ENCODE assay signal across 9 cellular contexts in the genomic region with DNA sequence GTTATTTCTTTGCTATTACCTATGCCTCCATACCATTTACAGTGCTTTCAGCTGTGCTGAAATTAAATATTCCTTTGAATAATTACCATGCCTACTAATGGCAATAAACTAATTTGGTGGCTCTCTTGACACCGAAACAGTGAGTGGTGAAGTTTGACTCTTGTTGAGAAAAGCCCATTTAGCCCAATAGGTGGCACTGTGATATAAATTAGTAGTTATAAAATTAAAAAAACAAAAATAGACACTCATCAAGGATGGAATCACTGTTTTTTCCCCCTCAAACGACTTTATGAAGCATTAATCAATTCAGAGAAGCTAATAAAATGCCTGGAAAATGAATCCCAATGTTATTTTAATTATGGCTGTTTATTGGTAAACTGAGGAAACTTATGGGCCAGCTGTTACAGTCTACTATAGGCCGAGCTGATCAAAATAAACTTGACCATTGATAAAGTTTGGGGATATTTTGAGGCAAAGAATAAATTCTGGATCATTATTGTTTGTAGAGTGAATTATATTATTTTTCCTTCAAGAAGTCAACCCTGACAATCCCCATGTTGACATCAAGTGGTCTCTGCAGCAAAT.
A peak's percentile ranks its signal among the peaks of the same experiment; 100 is the strongest.
DNase-seq lines count a peak whose midpoint lies in the region; ATAC-seq and TF ChIP-seq lines count a peak whose summit lies in the region.
"Had no signal": no experiment of that assay in that cellular context is flagged by ENCODE, and none has a peak within 500 bp of the region (broad histone marks: within the 10 kb centered on the region; RNA-seq: fewer than 3 reads in every experiment).

No MANE protein-coding gene starts in this region.

- CTCF ChIA-PET in AG04449 (lab: Yijun Ruan, JAX), result interaction anchor here (1.1 to 3.4 kb wide), 2 partner anchors 10 kb away, joined by 3 to 21 read pairs; no protein-coding TSS in a partner anchor
- CTCF ChIA-PET in activated CD4-positive, alpha-beta memory T cell treated with anti-CD3 and anti-CD28 coated beads for 36 hours (lab: Charles Lee), result interaction anchor here (0.6 to 0.7 kb wide), 2 partner anchors 1427 to 1913 kb away, joined by 3 read pairs; no protein-coding TSS in a partner anchor

- H3K4me3 ChIP-seq in AG04449 (ENCODE audit: low read depth, low read length), result no peak overlapping the region
- H3K4me3 ChIP-seq in HAP-1, result no peak overlapping the region

- in situ Hi-C loops in HAP-1 (cut with MboI; ENCODE audit: low sequenced_read_pairs), result no loop called here

- H3K36me3 Mint-ChIP-seq in activated CD4-positive, alpha-beta memory T cell treated with anti-CD3 and anti-CD28 coated beads for 36 hours, result no peaks in the 10 kb centered on the region
- H3K36me3 Mint-ChIP-seq in stimulated activated naive B cell treated with anti-CD40 and anti-IgM and Interleukin-4, amounts not matched to agents 10 μg/mL and 1 μg/mL and 100 μg/mL, for 72 hours, result no peaks in the 10 kb centered on the region
- H3K36me3 Mint-ChIP-seq: naive thymus-derived CD8-positive, alpha-beta T cell had no signal

- intact Hi-C loops in activated CD4-positive, alpha-beta memory T cell treated with anti-CD3 and anti-CD28 coated beads for 36 hours (cut with micrococcal nuclease), result no loop called here

- H3K4me3 Mint-ChIP-seq in activated CD4-positive, alpha-beta memory T cell treated with anti-CD3 and anti-CD28 coated beads for 36 hours, result no peak overlapping the region
- H3K4me3 Mint-ChIP-seq in stimulated activated naive B cell treated with anti-CD40 and anti-IgM and Interleukin-4, amounts not matched to agents 10 μg/mL and 1 μg/mL and 100 μg/mL, for 72 hours, result no peak overlapping the region
- H3K4me3 Mint-ChIP-seq: naive thymus-derived CD8-positive, alpha-beta T cell had no signal

- H3K27me3 ChIP-seq in HAP-1 (ENCODE audit: low read depth), result no peaks in the 10 kb centered on the region

- H3K4me1 ChIP-seq in HAP-1, result peaks cover 9% of the 10 kb centered on the region

- TF ChIP-seq CTCF in AG04449 (IDR thresholded peaks at IDR 0.05; ENCODE audit: insufficient read depth, low read length, missing control alignments), result peak; percentile 18

- POLR2A ChIA-PET in AG04449 (lab: Yijun Ruan, JAX), result no interaction called here
- POLR2A ChIA-PET in activated CD4-positive, alpha-beta memory T cell treated with anti-CD3 and anti-CD28 coated beads for 36 hours (lab: Charles Lee), result no interaction called here

- ATAC-seq in HG02798 (IDR thresholded peaks at IDR 0.05; ENCODE audit: poor library complexity, unreplicated experiment), result no peak
- ATAC-seq in stimulated activated naive B cell treated with anti-CD40 and anti-IgM and Interleukin-4, amounts not matched to agents 10 μg/mL and 1 μg/mL and 100 μg/mL, for 72 hours (replicated peaks), result no peak
- ATAC-seq: naive thymus-derived CD8-positive, alpha-beta T cell had no signal

- H3K27ac Mint-ChIP-seq in activated CD4-positive, alpha-beta memory T cell treated with anti-CD3 and anti-CD28 coated beads for 36 hours, result no peak overlapping the region
- no peak overlapping the region for H3K27ac Mint-ChIP-seq in stimulated activated naive B cell treated with anti-CD40 and anti-IgM and Interleukin-4, amounts not matched to agents 10 μg/mL and 1 μg/mL and 100 μg/mL, for 72 hours
- H3K27ac Mint-ChIP-seq: naive thymus-derived CD8-positive, alpha-beta T cell had no signal

- no peaks in the 10 kb centered on the region for H3K9me3 ChIP-seq in HAP-1

- no peaks in the 10 kb centered on the region for H3K9me3 Mint-ChIP-seq in activated CD4-positive, alpha-beta memory T cell treated with anti-CD3 and anti-CD28 coated beads for 36 hours
- H3K9me3 Mint-ChIP-seq in stimulated activated naive B cell treated with anti-CD40 and anti-IgM and Interleukin-4, amounts not matched to agents 10 μg/mL and 1 μg/mL and 100 μg/mL, for 72 hours, result no peaks in the 10 kb centered on the region
- H3K9me3 Mint-ChIP-seq: naive thymus-derived CD8-positive, alpha-beta T cell had no signal

- DNase-seq in AG04449 (ENCODE audit: low read depth, low spot score) (no peak), HAP-1 (ENCODE audit: low spot score in 2 of 2) (peak; percentile 21 to 24), SHP77 (lab: John Stamatoyannopoulos, UW) (peak; percentile 28 to 45), iPS-NIHi11 (ENCODE audit: low spot score) (peak; percentile 20)
- no peak for DNase-seq in activated CD4-positive, alpha-beta memory T cell treated with anti-CD3 and anti-CD28 coated beads for 36 hours
- DNase-seq in stimulated activated CD4-positive, alpha-beta T cell treated with anti-CD3 and anti-CD28 coated beads, Interleukin-4, amount 100 ng/mL, for 24 hours, result no peak
- no peak for DNase-seq in stimulated activated naive B cell treated with anti-CD40 and anti-IgM and Interleukin-4, amounts not matched to agents 10 μg/mL and 1 μg/mL and 100 μg/mL, for 72 hours
- DNase-seq: naive thymus-derived CD8-positive, alpha-beta T cell had no signal

- no peaks in the 10 kb centered on the region for H3K4me1 Mint-ChIP-seq in activated CD4-positive, alpha-beta memory T cell treated with anti-CD3 and anti-CD28 coated beads for 36 hours (ENCODE audit: low read depth)
- H3K4me1 Mint-ChIP-seq in stimulated activated naive B cell treated with anti-CD40 and anti-IgM and Interleukin-4, amounts not matched to agents 10 μg/mL and 1 μg/mL and 100 μg/mL, for 72 hours, result no peaks in the 10 kb centered on the region
- H3K4me1 Mint-ChIP-seq: naive thymus-derived CD8-positive, alpha-beta T cell had no signal

- no peaks in the 10 kb centered on the region for H3K36me3 ChIP-seq in HAP-1 (replicated peaks)

- H3K27me3 Mint-ChIP-seq in activated CD4-positive, alpha-beta memory T cell treated with anti-CD3 and anti-CD28 coated beads for 36 hours, result peaks cover 20% of the 10 kb centered on the region
- H3K27me3 Mint-ChIP-seq in stimulated activated naive B cell treated with anti-CD40 and anti-IgM and Interleukin-4, amounts not matched to agents 10 μg/mL and 1 μg/mL and 100 μg/mL, for 72 hours, result peaks cover 9 to 18% of the 10 kb centered on the region in 2 donors

Comparison
In these comparisons a context has a peak if more than half of its experiments do, and no peak if none do; other contexts are left out.
1. DNase-seq: peak in HAP-1 (2 of 2), SHP77 (2 of 2) and iPS-NIHi11 (single experiment); none in AG04449 (single experiment), activated CD4-positive, alpha-beta memory T cell treated with anti-CD3 and anti-CD28 coated beads for 36 hours (single experiment), stimulated activated CD4-positive, alpha-beta T cell treated with anti-CD3 and anti-CD28 coated beads, Interleukin-4, amount 100 ng/mL, for 24 hours (single experiment) and stimulated activated naive B cell treated with anti-CD40 and anti-IgM and Interleukin-4, amounts not matched to agents 10 μg/mL and 1 μg/mL and 100 μg/mL, for 72 hours (single experiment).